23 cellular contexts compared by ENCODE assay signal in genomic region chr15:27771892-27772291, GRCh38.
DNase-seq lines count a peak whose midpoint lies in the region; ATAC-seq and TF ChIP-seq lines count a peak whose summit lies in the region.
"Had no signal": no experiment of that assay in that cellular context is flagged by ENCODE, and none has a peak within 500 bp of the region (broad histone marks: within the 10 kb centered on the region; RNA-seq: fewer than 3 reads in every experiment).

No MANE protein-coding gene starts in this region.

- H3K4me1 ChIP-seq in GM23338 (ENCODE audit: insufficient read depth), result peaks cover 10% of the 10 kb centered on the region
- H3K4me1 ChIP-seq in esophagus muscularis mucosa, result no peaks in the 10 kb centered on the region
- H3K4me1 ChIP-seq in SJCRH30, result no peaks in the 10 kb centered on the region
- H3K4me1 ChIP-seq: BE2C had no signal

- H3K4me3 ChIP-seq in GM23338 (no peak overlapping the region), esophagus muscularis mucosa (no peak overlapping the region), SJCRH30 (no peak overlapping the region)
- H3K4me3 ChIP-seq: BLaER1, GM12878 had no signal

- no peaks in the 10 kb centered on the region for H3K79me2 ChIP-seq in GM23338 (replicated peaks; ENCODE audit: insufficient read depth)

- 0 out of 2 replicates have a peak, but pooled peaks cover 3% of the 10 kb centered on the region for H3K9me2 ChIP-seq in GM23338 (ENCODE audit: insufficient read depth)

- H3K36me3 ChIP-seq in GM23338 (ENCODE audit: insufficient read depth), result no peaks in the 10 kb centered on the region
- H3K36me3 ChIP-seq in esophagus muscularis mucosa, result no peaks in the 10 kb centered on the region
- no peaks in the 10 kb centered on the region for H3K36me3 ChIP-seq in SJCRH30
- H3K36me3 ChIP-seq: BE2C, BLaER1 had no signal

- TF ChIP-seq EP300 in esophagus muscularis mucosa (IDR thresholded peaks at IDR 0.05), result no peak

- no peak for TF ChIP-seq POLR2A in esophagus muscularis mucosa (IDR thresholded peaks at IDR 0.05; ENCODE audit: low read depth)

- H3K27ac Mint-ChIP-seq in GM23338 (no peak overlapping the region), type B pancreatic cell (no peak overlapping the region)
- H3K27ac Mint-ChIP-seq: CD14-positive monocyte; CD4-positive, alpha-beta memory T cell; CD8-positive, alpha-beta memory T cell had no signal

- H3K27ac ChIP-seq in GM23338 (ENCODE audit: low read depth), result no peak overlapping the region
- H3K27ac ChIP-seq in esophagus muscularis mucosa (replicated peaks in 1 of 4), result no peak overlapping the region
- no peak overlapping the region for H3K27ac ChIP-seq in SJCRH30
- H3K27ac ChIP-seq: BLaER1 had no signal

- H3K9me3 Mint-ChIP-seq in GM23338, result peaks cover 14% of the 10 kb centered on the region; the same call in 2 of the 3 replicates
- no peaks in the 10 kb centered on the region for H3K9me3 Mint-ChIP-seq in type B pancreatic cell

- no peaks in the 10 kb centered on the region for H3F3A ChIP-seq in GM23338 (replicated peaks; ENCODE audit: low read depth)

- no peak for TF ChIP-seq CTCF in GM23338 (conservative IDR thresholded peaks at IDR 0.05; ENCODE audit: low read depth in 2 of 2)
- TF ChIP-seq CTCF in esophagus muscularis mucosa (IDR thresholded peaks at IDR 0.05), result no peak
- TF ChIP-seq CTCF in type B pancreatic cell (conservative IDR thresholded peaks at IDR 0.05), result no peak

- H3K27me3 ChIP-seq in GM23338 (ENCODE audit: insufficient read depth) (no peaks in the 10 kb centered on the region), esophagus muscularis mucosa (no peaks in the 10 kb centered on the region), SJCRH30 (no peaks in the 10 kb centered on the region)
- H3K27me3 ChIP-seq: BE2C, BLaER1 had no signal

- H3K4me1 Mint-ChIP-seq in GM23338 (peaks cover 12% of the 10 kb centered on the region), type B pancreatic cell (ENCODE audit: unreplicated experiment) (no peaks in the 10 kb centered on the region)
- H3K4me1 Mint-ChIP-seq: CD14-positive monocyte; CD4-positive, alpha-beta memory T cell; CD4-positive, CD25-positive, alpha-beta regulatory T cell; CD8-positive, alpha-beta memory T cell had no signal

- no peaks in the 10 kb centered on the region for H4K20me1 ChIP-seq in GM23338 (replicated peaks; ENCODE audit: insufficient read depth)
- H4K20me1 ChIP-seq: BLaER1 had no signal

- intact Hi-C loops in esophagus muscularis mucosa (cut with DNase I), result no loop called here

- ATAC-seq in GM23338, result no peak
- ATAC-seq: GM12878 had no signal

- H3K36me3 Mint-ChIP-seq in GM23338 (ENCODE audit: low read depth) (peaks cover 10% of the 10 kb centered on the region), type B pancreatic cell (no peaks in the 10 kb centered on the region)
- H3K36me3 Mint-ChIP-seq: CD14-positive monocyte; CD4-positive, alpha-beta memory T cell; CD4-positive, CD25-positive, alpha-beta regulatory T cell had no signal

- 95% methylated on average over 7 of the region's 7 CpGs for WGBS in esophagus muscularis mucosa

- H3K4me3 Mint-ChIP-seq in GM23338 (no peak overlapping the region), type B pancreatic cell (no peak overlapping the region)
- H3K4me3 Mint-ChIP-seq: CD14-positive monocyte; CD4-positive, alpha-beta memory T cell; CD4-positive, CD25-positive, alpha-beta regulatory T cell; CD8-positive, alpha-beta memory T cell had no signal

- H3K9me3 ChIP-seq in esophagus muscularis mucosa (peaks cover 0 to 7% (median 3%) of the 10 kb centered on the region in 4 donors), SJCRH30 (replicated peaks) (no peaks in the 10 kb centered on the region)
- H3K9me3 ChIP-seq: BE2C had no signal

- DNase-seq in GM23338 (ENCODE audit: low spot score) (no peak), esophagus muscularis mucosa (ENCODE audit: extremely low spot score) (peak; percentile 66), type B pancreatic cell (ENCODE audit: extremely low spot score, unreplicated experiment) (peak; percentile 37), SJCRH30 (no peak), cerebellum (ENCODE audit: low spot score) (no peak)
- DNase-seq: 8988T; ACHN; BE2C; C1 segment of cervical spinal cord; CD4-positive, alpha-beta memory T cell; CD4-positive, CD25-positive, alpha-beta regulatory T cell; CD8-positive, alpha-beta memory T cell; COR-L47; DMS 273 treated with DMSO at 0.1 percent for 48 hours; DMS153; DMS53; DMS79; DND-41; EL; GDM1 had no signal

- peak overlapping the region; percentile 78 for H2AFZ ChIP-seq in GM23338

- no peak overlapping the region for H3K4me2 ChIP-seq in GM23338
- H3K4me2 ChIP-seq: BLaER1 had no signal

- H3K27me3 Mint-ChIP-seq in GM23338 (ENCODE audit: insufficient read depth, low read depth, poor library complexity) (peaks cover 9% of the 10 kb centered on the region), type B pancreatic cell (no peaks in the 10 kb centered on the region)
- H3K27me3 Mint-ChIP-seq: CD4-positive, alpha-beta memory T cell; CD4-positive, CD25-positive, alpha-beta regulatory T cell; CD8-positive, alpha-beta memory T cell had no signal

TF ChIP-seq in GM23338, 12 proteins besides CTCF, POLR2A, EP300 and RAD21 (continues in another document):
- TF ChIP-seq JUNB (IDR thresholded peaks at IDR 0.05; ENCODE audit: unreplicated experiment) (no peak), EZH2 (IDR thresholded peaks at IDR 0.05; ENCODE audit: low read depth, unreplicated experiment) (no peak), REST (IDR thresholded peaks at IDR 0.05; ENCODE audit: unreplicated experiment) (no peak), ZNF331 (CRISPR knock-in tag; IDR thresholded peaks at IDR 0.05; ENCODE audit: low read depth) (no peak), ZNF114 (CRISPR knock-in tag; IDR thresholded peaks at IDR 0.05) (no peak), STAT1 (IDR thresholded peaks at IDR 0.05; ENCODE audit: unreplicated experiment) (no peak), POLR2AphosphoS5 (IDR thresholded peaks at IDR 0.05; ENCODE audit: low read depth) (no peak), CREB1 (CRISPR knock-in tag; IDR thresholded peaks at IDR 0.05; ENCODE audit: low read depth) (no peak)
- TF ChIP-seq, protein P1, sequence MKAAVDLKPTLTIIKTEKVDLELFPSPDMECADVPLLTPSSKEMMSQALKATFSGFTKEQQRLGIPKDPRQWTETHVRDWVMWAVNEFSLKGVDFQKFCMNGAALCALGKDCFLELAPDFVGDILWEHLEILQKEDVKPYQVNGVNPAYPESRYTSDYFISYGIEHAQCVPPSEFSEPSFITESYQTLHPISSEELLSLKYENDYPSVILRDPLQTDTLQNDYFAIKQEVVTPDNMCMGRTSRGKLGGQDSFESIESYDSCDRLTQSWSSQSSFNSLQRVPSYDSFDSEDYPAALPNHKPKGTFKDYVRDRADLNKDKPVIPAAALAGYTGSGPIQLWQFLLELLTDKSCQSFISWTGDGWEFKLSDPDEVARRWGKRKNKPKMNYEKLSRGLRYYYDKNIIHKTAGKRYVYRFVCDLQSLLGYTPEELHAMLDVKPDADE (IDR thresholded peaks at IDR 0.05), result no peak

Comparison
In these comparisons a context has a peak if more than half of its experiments do, and no peak if none do; other contexts are left out.
1. DNase-seq: peak in esophagus muscularis mucosa (single experiment) and type B pancreatic cell (single experiment); none in GM23338 (single experiment), SJCRH30 (0 of 2) and cerebellum (single experiment).